In genomic region chr19:35657904-35658700, GRCh38 we compare ENCODE assay signal across 13 cellular contexts. TPM values are rescaled to one million over a fixed set of nuclear protein-coding genes. Genes with fewer than 3 reads are reported as not detected.
DNase-seq lines count a peak whose midpoint lies in the region; ATAC-seq and TF ChIP-seq lines count a peak whose summit lies in the region.
"Had no signal": no experiment of that assay in that cellular context is flagged by ENCODE, and none has a peak within 500 bp of the region (broad histone marks: within the 10 kb centered on the region; RNA-seq: fewer than 3 reads in every experiment).

No MANE protein-coding gene starts in this region.

- peaks cover 14 to 26% of the 10 kb centered on the region in 2 donors for H3K36me3 Mint-ChIP-seq in activated T-cell treated with anti-CD3 and anti-CD28 coated beads, Interleukin-2, amount 50 U/mL, for 72 hours (ENCODE audit: insufficient read depth in 2 of 2)
- H3K36me3 Mint-ChIP-seq in endothelial cell (ENCODE audit: low read depth, unreplicated experiment), result peaks cover 27% of the 10 kb centered on the region

- H3K4me3 ChIP-seq in PC-9 (no peak overlapping the region), testis (no peak overlapping the region)
- H3K4me3 ChIP-seq: ovary had no signal

- H3K27ac ChIP-seq in PC-9, result no peak overlapping the region
- no peak overlapping the region for H3K27ac ChIP-seq in testis
- H3K27ac ChIP-seq: ovary had no signal

- peak; percentile 48; the same call in 1 of the 2 replicates for TF ChIP-seq CTCF in PC-9 (conservative IDR thresholded peaks at IDR 0.05)
- peak; percentile 58 for TF ChIP-seq CTCF in endothelial cell (IDR thresholded peaks at IDR 0.05; ENCODE audit: unreplicated experiment)
- peak in 2 of 3 experiments; percentile 11 to 16 for TF ChIP-seq CTCF in testis (IDR thresholded peaks at IDR 0.05)

- no peaks in the 10 kb centered on the region for H3K27me3 ChIP-seq in PC-9 (ENCODE audit: insufficient read depth, low read depth)
- no peaks in the 10 kb centered on the region for H3K27me3 ChIP-seq in testis
- H3K27me3 ChIP-seq: ovary had no signal

- intact Hi-C loops in PC-9 (cut with micrococcal nuclease; ENCODE audit: unreplicated experiment) (no loop called here), testis (cut with DNase I; ENCODE audit: low total_unique reads) (no loop called here)

- 87 to 94% methylated on average over 15 of the region's 15 CpGs for WGBS in testis, 2 donors

- H3K27me3 Mint-ChIP-seq in activated T-cell treated with anti-CD3 and anti-CD28 coated beads, Interleukin-2, amount 50 U/mL, for 72 hours (ENCODE audit: low read depth), result no peaks in the 10 kb centered on the region
- H3K27me3 Mint-ChIP-seq in endothelial cell (ENCODE audit: unreplicated experiment), result peaks cover 2% of the 10 kb centered on the region

- no peak overlapping the region for H3K4me2 ChIP-seq in PC-9

- DNase-seq in activated T-cell treated with anti-CD3 and anti-CD28 coated beads, Interleukin-2, amount 50 U/mL, for 72 hours, result no peak
- DNase-seq in activated T-cell treated with anti-CD3 and anti-CD28 coated beads, Interleukin-2, amount 50 U/mL, for 48 hours, result no peak
- DNase-seq in PC-9 (no peak), endothelial cell (ENCODE audit: low spot score) (no peak), testis (no peak), C1 segment of cervical spinal cord (lab: John Stamatoyannopoulos, UW) (no peak), NCI-H1417 (lab: John Stamatoyannopoulos, UW) (no peak)
- DNase-seq: activated CD4-positive, alpha-beta T cell treated with anti-CD3 and anti-CD28 coated beads for 1 hour; mammary epithelial cell; ovary; stimulated activated CD4-positive, alpha-beta T cell treated with anti-CD3 and anti-CD28 coated beads, Interleukin-12 subunit alpha, Interleukin-12 subunit beta, amount 100 ng/mL, for 4 hours had no signal

- H3K36me3 ChIP-seq in PC-9 (ENCODE audit: low read depth) (peaks cover 21% of the 10 kb centered on the region), testis (ENCODE audit: low read depth, missing control alignments) (no peaks in the 10 kb centered on the region)
- H3K36me3 ChIP-seq: ovary had no signal

- POLR2A ChIA-PET in PC-9 (lab: Charles Lee; ENCODE audit: unreplicated experiment), result no interaction called here

- no peaks in the 10 kb centered on the region for H3K79me2 ChIP-seq in PC-9 (ENCODE audit: low read depth)

- ATAC-seq in activated T-cell treated with anti-CD3 and anti-CD28 coated beads, Interleukin-2, amount 50 U/mL, for 72 hours (replicated peaks in 1 of 2), result peak in 1 of 2 donors; percentile 30
- no peak for ATAC-seq in HG02840 (IDR thresholded peaks at IDR 0.05; ENCODE audit: low FRiP score, unreplicated experiment)

- peak overlapping the region; percentile 16 for H3K27ac Mint-ChIP-seq in activated T-cell treated with anti-CD3 and anti-CD28 coated beads, Interleukin-2, amount 50 U/mL, for 72 hours
- no peak overlapping the region for H3K27ac Mint-ChIP-seq in endothelial cell (ENCODE audit: unreplicated experiment)

- H3F3A ChIP-seq in PC-9 (ENCODE audit: insufficient read depth, low read depth), result peaks cover 28% of the 10 kb centered on the region; the same call in 1 of the 2 replicates

- CTCF ChIA-PET in PC-9 (lab: Charles Lee), result no interaction called here

- H3K4me1 ChIP-seq in PC-9 (replicated peaks; ENCODE audit: insufficient read depth) (no peaks in the 10 kb centered on the region), testis (no peaks in the 10 kb centered on the region)

- TF ChIP-seq POLR2A in testis (IDR thresholded peaks at IDR 0.05), result no peak

- H3K9me3 Mint-ChIP-seq in activated T-cell treated with anti-CD3 and anti-CD28 coated beads, Interleukin-2, amount 50 U/mL, for 72 hours, result no peaks in the 10 kb centered on the region
- no peaks in the 10 kb centered on the region for H3K9me3 Mint-ChIP-seq in endothelial cell (ENCODE audit: unreplicated experiment)

- H3K9me2 ChIP-seq in PC-9 (ENCODE audit: insufficient read depth), result no peaks in the 10 kb centered on the region

- H2AFZ ChIP-seq in PC-9, result no peak overlapping the region

- H4K20me1 ChIP-seq in PC-9 (ENCODE audit: insufficient read depth), result 0 out of 2 replicates have a peak, but pooled peaks cover 6% of the 10 kb centered on the region

- no TSS peak for BruUV-seq in PC-9 (replicated peaks; lab: Mats Ljungman, UMichigan)

- H3K9me3 ChIP-seq in PC-9 (ENCODE audit: insufficient read depth, low read depth) (no peaks in the 10 kb centered on the region), testis (no peaks in the 10 kb centered on the region)
- H3K9me3 ChIP-seq: ovary had no signal

- no peak overlapping the region for H3K4me3 Mint-ChIP-seq in activated T-cell treated with anti-CD3 and anti-CD28 coated beads, Interleukin-2, amount 50 U/mL, for 72 hours
- H3K4me3 Mint-ChIP-seq in endothelial cell (ENCODE audit: unreplicated experiment), result peak overlapping the region; percentile 1

- no peaks in the 10 kb centered on the region for H3K4me1 Mint-ChIP-seq in activated T-cell treated with anti-CD3 and anti-CD28 coated beads, Interleukin-2, amount 50 U/mL, for 72 hours (ENCODE audit: low read depth)
- H3K4me1 Mint-ChIP-seq in endothelial cell (ENCODE audit: unreplicated experiment), result no peaks in the 10 kb centered on the region

RNA-seq across cellular contexts. Expression of gene UPK1A, which starts 8.2 kb away (rescaled TPM):
- total RNA-seq in activated T-cell treated with anti-CD3 and anti-CD28 coated beads, Interleukin-2, amount 50 U/mL, for 72 hours, result under 1 TPM; 0.86 to 0.93 TPM
- total RNA-seq in PC-9 (2021) (0.65 and 1.6 TPM in 2 replicates), endothelial cell (ENCODE audit: unreplicated experiment) (not detected), testis (under 1 TPM; 0.37 to 0.47 TPM)
- polyA plus RNA-seq in testis (ENCODE audit: insufficient read depth, low read depth, low replicate concordance), result 1.0 TPM
- total RNA-seq: bronchial epithelial cell, ovary had no signal

RNA-seq across cellular contexts. Expression of gene COX6B1, which starts 10.0 kb away (rescaled TPM):
- 100 to 1,000 TPM; 277 to 288 TPM for total RNA-seq in activated T-cell treated with anti-CD3 and anti-CD28 coated beads, Interleukin-2, amount 50 U/mL, for 72 hours
- total RNA-seq in PC-9 (2021), result 441 and 489 TPM in 2 replicates
- total RNA-seq in endothelial cell (ENCODE audit: unreplicated experiment), result 428 TPM
- 100 to 1,000 TPM; 198 to 262 TPM for total RNA-seq in testis
- polyA plus RNA-seq in testis (ENCODE audit: insufficient read depth, low read depth, low replicate concordance), result 322 TPM

RNA-seq across cellular contexts. Expression of gene ETV2, which starts 16.6 kb away (rescaled TPM):
- total RNA-seq in activated T-cell treated with anti-CD3 and anti-CD28 coated beads, Interleukin-2, amount 50 U/mL, for 72 hours, result 1 to 10 TPM; 1.7 to 2.5 TPM
- total RNA-seq in PC-9 (2021) (1.8 and 2.1 TPM in 2 replicates), endothelial cell (ENCODE audit: unreplicated experiment) (1,894 TPM), testis (10 to 100 TPM in 1 of 2 donors, 1 to 10 TPM in 1; 4.8 to 14.4 TPM)
- 27.2 TPM for polyA plus RNA-seq in testis (ENCODE audit: insufficient read depth, low read depth, low replicate concordance)

RNA-seq across cellular contexts. Expression of gene RBM42, which starts 29.3 kb away (rescaled TPM):
- total RNA-seq in activated T-cell treated with anti-CD3 and anti-CD28 coated beads, Interleukin-2, amount 50 U/mL, for 72 hours, result 100 to 1,000 TPM; 105 to 130 TPM
- 110 and 153 TPM in 2 replicates for total RNA-seq in PC-9 (2021)
- total RNA-seq in endothelial cell (ENCODE audit: unreplicated experiment), result 116 TPM
- 100 to 1,000 TPM; 105 to 109 TPM for total RNA-seq in testis
- polyA plus RNA-seq in testis (ENCODE audit: insufficient read depth, low read depth, low replicate concordance), result 64.2 TPM

RNA-seq across cellular contexts. Expression of gene HAUS5, which starts 45.6 kb away (rescaled TPM):
- total RNA-seq in activated T-cell treated with anti-CD3 and anti-CD28 coated beads, Interleukin-2, amount 50 U/mL, for 72 hours, result 10 to 100 TPM; 39.2 to 55.3 TPM
- total RNA-seq in PC-9 (2021) (21.7 and 23.5 TPM in 2 replicates), endothelial cell (ENCODE audit: unreplicated experiment) (30.2 TPM), testis (10 to 100 TPM; 25.5 to 33.9 TPM)
- polyA plus RNA-seq in testis (ENCODE audit: insufficient read depth, low read depth, low replicate concordance), result 24.4 TPM

Comparison
In these comparisons a context has a peak if more than half of its experiments do, and no peak if none do; other contexts are left out.
1. RNA of gene ETV2, which starts 16.6 kb away (total RNA-seq): 1,894 TPM in endothelial cell (single experiment); 4.8 to 14.4 TPM in testis, 1.7 to 2.5 TPM in activated T-cell treated with anti-CD3 and anti-CD28 coated beads, Interleukin-2, amount 50 U/mL, for 72 hours and 1.8 to 2.1 TPM in PC-9; every median in the first group is over 100 times any median in the second.
2. Peak in every context shown above with its lines, with median percentiles within 50 percentile points of each other: CTCF ChIP-seq.